ENCODE assay signal across 9 cellular contexts in the genomic region with DNA sequence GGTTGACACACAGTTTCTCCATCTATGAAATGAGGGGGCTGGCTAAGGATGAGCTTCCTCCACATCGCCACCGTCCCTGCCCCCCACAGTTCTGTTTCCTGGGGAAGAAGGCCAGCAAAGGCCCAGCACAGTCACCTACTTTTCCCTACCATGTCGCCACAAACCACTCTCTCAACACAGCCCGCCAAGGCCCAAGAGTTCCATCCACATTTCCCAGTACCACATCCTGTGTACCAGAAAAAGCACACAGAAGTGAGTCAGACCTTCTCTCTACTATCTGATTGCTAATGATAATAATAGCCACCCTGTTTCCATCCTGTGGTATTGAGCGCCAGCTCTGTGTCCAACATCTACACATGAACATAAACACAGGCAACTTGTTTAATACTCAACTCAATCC. TPM values are rescaled to one million over a fixed set of nuclear protein-coding genes. Genes with fewer than 3 reads are reported as not detected.
DNase-seq lines count a peak whose midpoint lies in the region; FAIRE-seq and TF ChIP-seq lines count a peak whose summit lies in the region.
"Had no signal": no experiment of that assay in that cellular context is flagged by ENCODE, and none has a peak within 500 bp of the region (broad histone marks: within the 10 kb centered on the region; RNA-seq: fewer than 3 reads in every experiment).

No MANE protein-coding gene starts in this region.

- H3K9me3 Mint-ChIP-seq in astrocyte (ENCODE audit: unreplicated experiment) = peaks cover 16% of the 10 kb centered on the region

- no peak for TF ChIP-seq POLR2A in NB4 (IDR thresholded peaks at IDR 0.05; ENCODE audit: extremely low read depth, insufficient read length)

- no peak overlapping the region for H3K27ac ChIP-seq in astrocyte (ENCODE audit: low read depth, low read length)

- no peaks in the 10 kb centered on the region for H4K20me1 ChIP-seq in astrocyte (ENCODE audit: insufficient read depth, low read length)

- DNase-seq in GM04503 (ENCODE audit: low read depth) = peak; percentile 37
- DNase-seq in NB4 (ENCODE audit: low read depth) = peak; percentile 93
- peak; percentile 89 for DNase-seq in astrocyte (ENCODE audit: low read depth)
- peak; percentile 73 for DNase-seq in non-pigmented ciliary epithelial cell (ENCODE audit: low read depth)
- no peak for DNase-seq in nucleus accumbens (lab: John Stamatoyannopoulos, UW)
- DNase-seq in stimulated activated CD4-positive, alpha-beta T cell treated with anti-CD3 and anti-CD28 coated beads, Interleukin-4, amount 100 ng/mL, for 1 hour = no peak
- no peak for DNase-seq in frontal cortex (ENCODE audit: low spot score in 2 of 2)
- DNase-seq in NCI-H446 treated with DMSO at 0.1 percent for 48 hours (lab: John Stamatoyannopoulos, UW) = no peak

- no peak overlapping the region for H2AFZ ChIP-seq in astrocyte (ENCODE audit: low read depth, low read length)

- peaks cover under 1% of the 10 kb centered on the region for H3K27me3 Mint-ChIP-seq in astrocyte (ENCODE audit: low read depth, unreplicated experiment)

- no peak overlapping the region for H3K4me3 Mint-ChIP-seq in astrocyte (ENCODE audit: unreplicated experiment)
- H3K4me3 Mint-ChIP-seq: brain had no signal

- H3K4me1 Mint-ChIP-seq in astrocyte (ENCODE audit: low read depth, unreplicated experiment) = peaks cover 47% of the 10 kb centered on the region

- H3K4me3 ChIP-seq in NB4 (ENCODE audit: low read depth, low read length) (no peak overlapping the region), astrocyte (ENCODE audit: insufficient read depth, low read depth, low read length) (no peak overlapping the region)

- H3K27ac Mint-ChIP-seq in astrocyte (ENCODE audit: unreplicated experiment) = peak overlapping the region; percentile 22
- H3K27ac Mint-ChIP-seq: brain had no signal

- no peaks in the 10 kb centered on the region for H3K36me3 ChIP-seq in astrocyte (ENCODE audit: insufficient read depth, low read length)

- FAIRE-seq in astrocyte (lab: Jason Lieb, UNC) (peak; percentile 74), frontal cortex (lab: Jason Lieb, UNC) (no peak)

- H3K79me2 ChIP-seq in astrocyte (ENCODE audit: insufficient read depth, low read length) = no peaks in the 10 kb centered on the region

- no peaks in the 10 kb centered on the region for H3K9me3 ChIP-seq in astrocyte (ENCODE audit: insufficient read depth, low read depth, low read length)

- no peaks in the 10 kb centered on the region for H3K27me3 ChIP-seq in astrocyte (ENCODE audit: insufficient read depth, low read length)

- H3K36me3 Mint-ChIP-seq in astrocyte (ENCODE audit: low read depth, unreplicated experiment) = peaks cover 2% of the 10 kb centered on the region
- H3K36me3 Mint-ChIP-seq: brain had no signal

- peak overlapping the region; percentile 27 for H3K4me2 ChIP-seq in astrocyte (ENCODE audit: low read length)

- H3K9ac ChIP-seq in astrocyte (ENCODE audit: low read length) = no peak overlapping the region

- TF ChIP-seq CTCF in NB4 (IDR thresholded peaks at IDR 0.05; ENCODE audit: low read depth, low read length) (no peak), astrocyte (IDR thresholded peaks at IDR 0.05; ENCODE audit: insufficient read depth, low read depth, low read length) (no peak)

- peaks cover 30% of the 10 kb centered on the region for H3K4me1 ChIP-seq in astrocyte (ENCODE audit: insufficient read depth, low read length)

RNA-seq across cellular contexts. Expression of a gene that starts 30.3 kb away (rescaled TPM):
- 21.6 and 21.8 TPM in 2 replicates for total RNA-seq in astrocyte
- total RNA-seq in frontal cortex = 0.41 TPM

Comparison
In these comparisons a context has a peak if more than half of its experiments do, and no peak if none do; other contexts are left out.
1. DNase-seq: peak in GM04503 (single experiment), NB4 (single experiment), astrocyte (single experiment) and non-pigmented ciliary epithelial cell (single experiment); none in nucleus accumbens (0 of 56), stimulated activated CD4-positive, alpha-beta T cell treated with anti-CD3 and anti-CD28 coated beads, Interleukin-4, amount 100 ng/mL, for 1 hour (single experiment), frontal cortex (0 of 2) and NCI-H446 treated with DMSO at 0.1 percent for 48 hours (single experiment).
2. RNA of a gene that starts 30.3 kb away (total RNA-seq): 21.6 to 21.8 TPM in astrocyte; 0.41 TPM in frontal cortex (single experiment); every median in the first group is over 10 times any median in the second.